ENCODE assay signal across 1 cellular context in the genomic region with DNA sequence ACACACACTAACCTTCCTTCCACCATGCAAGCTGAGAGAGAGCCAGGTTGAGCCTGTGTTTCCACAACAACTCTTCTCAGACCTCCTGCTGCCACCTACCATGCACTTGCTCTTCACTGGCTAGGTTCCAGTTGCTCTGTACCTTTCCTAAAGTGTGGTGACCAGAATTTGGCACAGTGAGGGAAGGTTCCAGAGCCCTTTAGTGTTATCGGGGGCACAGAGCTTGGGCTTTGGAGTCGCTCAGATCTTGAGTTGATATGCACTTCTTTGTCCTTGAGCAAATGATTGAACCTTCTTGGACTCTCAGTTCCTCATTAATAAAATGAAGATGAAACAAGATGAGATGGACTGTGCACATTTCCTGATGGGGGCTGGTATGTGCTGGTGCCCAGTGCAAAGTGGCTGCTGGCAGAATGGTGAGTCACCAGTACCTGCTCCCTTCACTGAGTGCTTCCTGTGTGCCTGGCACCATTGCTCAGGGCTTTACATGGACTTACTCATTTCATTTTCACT.
TF ChIP-seq lines count a peak whose summit lies in the region.

No MANE protein-coding gene starts in this region.

TF ChIP-seq in A549, 52 proteins besides CTCF, POLR2A, EP300 and RAD21 (continued from another document):
- no peak for TF ChIP-seq HOXB13 (CRISPR knock-in tag; IDR thresholded peaks at IDR 0.05; ENCODE audit: low read depth)
- TF ChIP-seq CHD2 (IDR thresholded peaks at IDR 0.05; ENCODE audit: low read length, partially characterized antibody), result no peak
- no peak for TF ChIP-seq SMC3 (IDR thresholded peaks at IDR 0.05)
- TF ChIP-seq MYC (IDR thresholded peaks at IDR 0.05; ENCODE audit: borderline replicate concordance, low read length), result no peak
